Comparison of ENCODE assay signal across 1 cellular context in the genomic region with DNA sequence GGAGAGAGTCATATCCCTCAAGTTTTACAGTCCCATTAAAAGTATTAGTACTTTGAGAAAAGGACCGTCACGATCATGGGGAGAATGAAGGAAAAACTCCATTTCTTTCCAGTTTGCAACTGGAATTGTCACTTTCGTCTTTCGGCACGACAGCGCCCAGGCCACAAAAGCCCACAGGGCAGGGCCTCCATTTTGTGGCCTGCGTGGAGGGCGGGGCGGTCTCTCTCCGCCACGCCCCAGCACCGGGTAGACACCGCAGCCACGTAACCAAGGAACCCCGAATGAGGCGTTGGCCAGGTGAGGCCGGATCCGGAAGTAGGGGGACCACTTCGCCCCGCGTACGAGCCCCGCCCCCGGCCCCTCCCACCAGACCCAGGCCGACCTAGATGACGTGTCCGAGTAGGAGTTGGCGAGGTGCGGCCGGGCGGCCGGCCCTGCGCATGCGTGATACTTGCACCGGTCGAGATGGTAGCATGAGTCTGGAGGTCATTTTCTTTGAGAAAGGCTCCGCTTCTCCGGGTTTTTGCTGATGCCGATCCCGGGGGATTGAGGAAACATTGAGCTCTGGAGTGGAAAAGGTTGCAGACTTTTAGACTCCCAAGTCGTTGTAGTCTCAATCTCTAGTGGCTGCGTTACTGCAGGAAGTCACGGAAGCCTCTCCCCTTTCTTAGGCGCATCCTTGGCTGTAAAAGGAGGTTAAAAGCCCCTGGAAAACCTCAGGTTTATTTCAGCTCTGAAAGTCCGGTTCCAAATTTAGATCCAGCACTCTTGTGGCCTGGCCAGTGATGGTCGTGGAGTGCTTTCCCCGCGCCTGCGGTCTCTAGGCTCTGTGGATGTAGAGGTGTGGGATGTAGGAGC.
TF ChIP-seq lines count a peak whose summit lies in the region.

No MANE protein-coding gene starts in this region.

TF ChIP-seq in HEK293, 187 proteins besides CTCF, POLR2A, EP300 and RAD21 (continued from another document):
- TF ChIP-seq, protein P1, sequence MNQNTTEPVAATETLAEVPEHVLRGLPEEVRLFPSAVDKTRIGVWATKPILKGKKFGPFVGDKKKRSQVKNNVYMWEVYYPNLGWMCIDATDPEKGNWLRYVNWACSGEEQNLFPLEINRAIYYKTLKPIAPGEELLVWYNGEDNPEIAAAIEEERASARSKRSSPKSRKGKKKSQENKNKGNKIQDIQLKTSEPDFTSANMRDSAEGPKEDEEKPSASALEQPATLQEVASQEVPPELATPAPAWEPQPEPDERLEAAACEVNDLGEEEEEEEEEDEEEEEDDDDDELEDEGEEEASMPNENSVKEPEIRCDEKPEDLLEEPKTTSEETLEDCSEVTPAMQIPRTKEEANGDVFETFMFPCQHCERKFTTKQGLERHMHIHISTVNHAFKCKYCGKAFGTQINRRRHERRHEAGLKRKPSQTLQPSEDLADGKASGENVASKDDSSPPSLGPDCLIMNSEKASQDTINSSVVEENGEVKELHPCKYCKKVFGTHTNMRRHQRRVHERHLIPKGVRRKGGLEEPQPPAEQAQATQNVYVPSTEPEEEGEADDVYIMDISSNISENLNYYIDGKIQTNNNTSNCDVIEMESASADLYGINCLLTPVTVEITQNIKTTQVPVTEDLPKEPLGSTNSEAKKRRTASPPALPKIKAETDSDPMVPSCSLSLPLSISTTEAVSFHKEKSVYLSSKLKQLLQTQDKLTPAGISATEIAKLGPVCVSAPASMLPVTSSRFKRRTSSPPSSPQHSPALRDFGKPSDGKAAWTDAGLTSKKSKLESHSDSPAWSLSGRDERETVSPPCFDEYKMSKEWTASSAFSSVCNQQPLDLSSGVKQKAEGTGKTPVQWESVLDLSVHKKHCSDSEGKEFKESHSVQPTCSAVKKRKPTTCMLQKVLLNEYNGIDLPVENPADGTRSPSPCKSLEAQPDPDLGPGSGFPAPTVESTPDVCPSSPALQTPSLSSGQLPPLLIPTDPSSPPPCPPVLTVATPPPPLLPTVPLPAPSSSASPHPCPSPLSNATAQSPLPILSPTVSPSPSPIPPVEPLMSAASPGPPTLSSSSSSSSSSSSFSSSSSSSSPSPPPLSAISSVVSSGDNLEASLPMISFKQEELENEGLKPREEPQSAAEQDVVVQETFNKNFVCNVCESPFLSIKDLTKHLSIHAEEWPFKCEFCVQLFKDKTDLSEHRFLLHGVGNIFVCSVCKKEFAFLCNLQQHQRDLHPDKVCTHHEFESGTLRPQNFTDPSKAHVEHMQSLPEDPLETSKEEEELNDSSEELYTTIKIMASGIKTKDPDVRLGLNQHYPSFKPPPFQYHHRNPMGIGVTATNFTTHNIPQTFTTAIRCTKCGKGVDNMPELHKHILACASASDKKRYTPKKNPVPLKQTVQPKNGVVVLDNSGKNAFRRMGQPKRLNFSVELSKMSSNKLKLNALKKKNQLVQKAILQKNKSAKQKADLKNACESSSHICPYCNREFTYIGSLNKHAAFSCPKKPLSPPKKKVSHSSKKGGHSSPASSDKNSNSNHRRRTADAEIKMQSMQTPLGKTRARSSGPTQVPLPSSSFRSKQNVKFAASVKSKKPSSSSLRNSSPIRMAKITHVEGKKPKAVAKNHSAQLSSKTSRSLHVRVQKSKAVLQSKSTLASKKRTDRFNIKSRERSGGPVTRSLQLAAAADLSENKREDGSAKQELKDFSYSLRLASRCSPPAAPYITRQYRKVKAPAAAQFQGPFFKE (tag by site-specific recombination; IDR thresholded peaks at IDR 0.05; ENCODE audit: borderline replicate concordance), result no peak
- TF ChIP-seq HIC1 (tag by site-specific recombination; IDR thresholded peaks at IDR 0.05) (no peak), YY1 (tag by site-specific recombination; IDR thresholded peaks at IDR 0.05) (peak; percentile 73), MZF1 (tag by site-specific recombination; IDR thresholded peaks at IDR 0.05; ENCODE audit: borderline replicate concordance) (peak; percentile 51; the same call in 1 of the 2 replicates), SP3 (tag by site-specific recombination; IDR thresholded peaks at IDR 0.05) (peak; percentile 95), BCL6B (tag by site-specific recombination; IDR thresholded peaks at IDR 0.05) (0 out of 2 replicates have a peak, but pooled peaks have one; percentile 19), ZNF518A (tag by site-specific recombination; conservative IDR thresholded peaks at IDR 0.05; ENCODE audit: low read depth) (peak; percentile 93), ZNF596 (tag by site-specific recombination; IDR thresholded peaks at IDR 0.05) (no peak)
